ENCODE assay signal across 15 cellular contexts in genomic region chr16:84993926-84994325, GRCh38. TPM values are rescaled to one million over a fixed set of nuclear protein-coding genes. Genes with fewer than 3 reads are reported as not detected.
A peak's percentile ranks its signal among the peaks of the same experiment; 100 is the strongest.
DNase-seq lines count a peak whose midpoint lies in the region; ATAC-seq, FAIRE-seq and TF ChIP-seq lines count a peak whose summit lies in the region.
"Had no signal": no experiment of that assay in that cellular context is flagged by ENCODE, and none has a peak within 500 bp of the region (broad histone marks: within the 10 kb centered on the region; RNA-seq: fewer than 3 reads in every experiment).

No MANE protein-coding gene starts in this region.

- peak overlapping the region; percentile 100 for H3K27ac ChIP-seq in AG04450 (ENCODE audit: low read depth, low read length)
- no peak overlapping the region for H3K27ac ChIP-seq in kidney (ENCODE audit: low read depth in 2 of 2, low read length in 2 of 2)
- peak overlapping the region; percentile 75 for H3K27ac ChIP-seq in skeletal muscle tissue (ENCODE audit: low read depth, low read length)

- DNase-seq in AG04450 (ENCODE audit: low read depth, low spot score), result no peak
- DNase-seq in adipocyte (ENCODE audit: low read depth), result no peak
- DNase-seq in kidney, result peak; percentile 64
- no peak for DNase-seq in GDM1 (lab: John Stamatoyannopoulos, UW)
- no peak for DNase-seq in activated CD8-positive, alpha-beta memory T cell treated with anti-CD3 and anti-CD28 coated beads, Interleukin-2, amount 10 ng/mL, durations not matched to agents 7 days and 5 days
- no peak for DNase-seq in NCI-H1436 treated with DMSO at 0.1 percent for 48 hours (lab: John Stamatoyannopoulos, UW)
- DNase-seq: head of caudate nucleus; NCI-H1930; NK-92 treated with Interleukin-12 subunit alpha and Interleukin-12 subunit beta, amount 100 ng/mL, for 24 hours; T-helper 17 cell; testis had no signal

- H3K9me3 ChIP-seq in AG04450 (ENCODE audit: control insufficient read depth, insufficient read depth, low read length) (no peaks in the 10 kb centered on the region; the same call in 1 of the 2 replicates), adipocyte (ENCODE audit: control insufficient read depth, low read length) (no peaks in the 10 kb centered on the region), kidney (ENCODE audit: control insufficient read depth in 1 of 2, low read length in 2 of 2) (no peaks in the 10 kb centered on the region), skeletal muscle tissue (ENCODE audit: control insufficient read depth in 3 of 3, low read length in 3 of 3) (no peaks in the 10 kb centered on the region)
- H3K9me3 ChIP-seq: testis had no signal

- peaks cover 7% of the 10 kb centered on the region for H3K4me1 Mint-ChIP-seq in activated CD8-positive, alpha-beta memory T cell treated with anti-CD3 and anti-CD28 coated beads, Interleukin-2, amount 10 ng/mL, durations not matched to agents 7 days and 5 days

- no peak for FAIRE-seq in kidney (lab: Jason Lieb, UNC)
- FAIRE-seq: GM18507 had no signal

- H3K9me3 Mint-ChIP-seq in activated CD8-positive, alpha-beta memory T cell treated with anti-CD3 and anti-CD28 coated beads, Interleukin-2, amount 10 ng/mL, durations not matched to agents 7 days and 5 days (ENCODE audit: low read depth), result no peaks in the 10 kb centered on the region

- H3K36me3 ChIP-seq in adipocyte (ENCODE audit: control insufficient read depth, insufficient read depth, low read length, severe bottlenecking) (peaks cover 36% of the 10 kb centered on the region), kidney (ENCODE audit: control insufficient read depth in 1 of 2, insufficient read depth in 2 of 2, low read length in 2 of 2) (peaks cover 10 to 34% of the 10 kb centered on the region in 2 donors), skeletal muscle tissue (ENCODE audit: control insufficient read depth in 3 of 3, insufficient read depth in 3 of 3, low read length in 3 of 3) (peaks cover 27 to 43% (median 41%) of the 10 kb centered on the region in 3 donors)

- H3K4me1 ChIP-seq in adipocyte (ENCODE audit: control insufficient read depth, insufficient read depth, low read length) (peaks cover 37% of the 10 kb centered on the region), kidney (ENCODE audit: control insufficient read depth in 1 of 2, insufficient read depth in 1 of 2, low read depth in 1 of 2, low read length in 2 of 2) (peaks cover 0 to 3% of the 10 kb centered on the region in 2 donors), skeletal muscle tissue (ENCODE audit: control insufficient read depth in 3 of 3, insufficient read depth in 3 of 3, low read length in 3 of 3) (peaks cover 9 to 25% (median 11%) of the 10 kb centered on the region in 3 donors)

- H3K4me3 ChIP-seq in AG04450 (ENCODE audit: low read depth, low read length) (no peak overlapping the region), adipocyte (ENCODE audit: low read length) (peak overlapping the region; percentile 39), kidney (ENCODE audit: low read length in 2 of 2) (no peak overlapping the region), skeletal muscle tissue (ENCODE audit: low read length in 3 of 3) (no peak overlapping the region)
- H3K4me3 ChIP-seq: lung, testis had no signal

- H3K4me3 Mint-ChIP-seq in activated CD8-positive, alpha-beta memory T cell treated with anti-CD3 and anti-CD28 coated beads, Interleukin-2, amount 10 ng/mL, durations not matched to agents 7 days and 5 days, result no peak overlapping the region
- H3K4me3 Mint-ChIP-seq: T-helper 17 cell had no signal

- H3K9ac ChIP-seq in adipocyte (ENCODE audit: low read length) (peak overlapping the region; percentile 85), kidney (ENCODE audit: low read length in 2 of 2) (no peak overlapping the region), skeletal muscle tissue (ENCODE audit: low read depth in 1 of 3, low read length in 3 of 3) (no peak overlapping the region)

- intact Hi-C loops in kidney (cut with DNase I), result no loop called here

- POLR2A ChIA-PET in AG04450 (lab: Yijun Ruan, JAX), result interaction anchor here (1.6 kb wide), 1 partner anchor 17 kb away, joined by 12 read pairs; the partner anchor contains the start of gene ZDHHC7

- no peak overlapping the region for H3K27ac Mint-ChIP-seq in activated CD8-positive, alpha-beta memory T cell treated with anti-CD3 and anti-CD28 coated beads, Interleukin-2, amount 10 ng/mL, durations not matched to agents 7 days and 5 days
- H3K27ac Mint-ChIP-seq: T-helper 17 cell had no signal

- H3K27me3 Mint-ChIP-seq in activated CD8-positive, alpha-beta memory T cell treated with anti-CD3 and anti-CD28 coated beads, Interleukin-2, amount 10 ng/mL, durations not matched to agents 7 days and 5 days, result no peaks in the 10 kb centered on the region
- H3K27me3 Mint-ChIP-seq: T-helper 17 cell had no signal

- no peaks in the 10 kb centered on the region for H3K27me3 ChIP-seq in AG04450 (ENCODE audit: control insufficient read depth, insufficient read depth, low read length)
- no peaks in the 10 kb centered on the region for H3K27me3 ChIP-seq in adipocyte (replicated peaks; ENCODE audit: control insufficient read depth, insufficient read depth, low read length)
- no peaks in the 10 kb centered on the region for H3K27me3 ChIP-seq in skeletal muscle tissue (ENCODE audit: control insufficient read depth in 3 of 3, insufficient read depth in 3 of 3, low read length in 3 of 3)
- H3K27me3 ChIP-seq: testis had no signal

- TF ChIP-seq CTCF in AG04450 (IDR thresholded peaks at IDR 0.05; ENCODE audit: low read depth, low read length) (no peak), kidney (IDR thresholded peaks at IDR 0.05; ENCODE audit: borderline replicate concordance, extremely low read depth, insufficient read depth) (no peak)

- peaks cover 21% of the 10 kb centered on the region for H3K36me3 Mint-ChIP-seq in activated CD8-positive, alpha-beta memory T cell treated with anti-CD3 and anti-CD28 coated beads, Interleukin-2, amount 10 ng/mL, durations not matched to agents 7 days and 5 days

- CTCF ChIA-PET in AG04450 (lab: Charles Lee), result interaction anchor here (1.0 kb wide), 1 partner anchor 42 kb away, joined by 4 read pairs; no protein-coding TSS in a partner anchor
- CTCF ChIA-PET in activated CD8-positive, alpha-beta memory T cell treated with anti-CD3 and anti-CD28 coated beads, Interleukin-2, amount 10 ng/mL, durations not matched to agents 7 days and 5 days (lab: Charles Lee), result interaction anchor here (1.3 kb wide), 1 partner anchor 23 kb away, joined by 4 read pairs; no protein-coding TSS in a partner anchor

- no peak for ATAC-seq in activated CD8-positive, alpha-beta memory T cell treated with anti-CD3 and anti-CD28 coated beads, Interleukin-2, amount 10 ng/mL, durations not matched to agents 7 days and 5 days
- ATAC-seq in HG03342 (IDR thresholded peaks at IDR 0.05; ENCODE audit: unreplicated experiment), result no peak
- ATAC-seq: T-helper 17 cell had no signal

RNA-seq across cellular contexts. Expression of gene ZDHHC7, which starts 17.4 kb away (rescaled TPM):
- polyA plus RNA-seq in AG04450 (2011; rRNA removed) (136 and 150 TPM in 2 replicates), kidney (ENCODE audit: insufficient read depth, low read depth, low replicate concordance) (23.4 TPM)
- 117 and 131 TPM in 2 replicates for polyA minus RNA-seq in AG04450 (2011; rRNA and poly(A)+ RNA removed)
- total RNA-seq in kidney (54.4 TPM), skeletal muscle tissue (19.8 TPM)
- 10 to 100 TPM; 22.3 to 27.1 TPM for total RNA-seq in activated CD8-positive, alpha-beta memory T cell treated with anti-CD3 and anti-CD28 coated beads, Interleukin-2, amount 10 ng/mL, durations not matched to agents 7 days and 5 days

RNA-seq across cellular contexts. Expression of gene KIAA0513, which starts 33.7 kb away (rescaled TPM):
- polyA plus RNA-seq in AG04450 (2011; rRNA removed), result 10.0 and 10.1 TPM in 2 replicates
- 26.9 and 30.0 TPM in 2 replicates for polyA minus RNA-seq in AG04450 (2011; rRNA and poly(A)+ RNA removed)
- total RNA-seq in kidney, result 19.2 TPM
- 2.6 TPM for polyA plus RNA-seq in kidney (ENCODE audit: insufficient read depth, low read depth, low replicate concordance)
- 5.7 TPM for total RNA-seq in skeletal muscle tissue
- total RNA-seq in activated CD8-positive, alpha-beta memory T cell treated with anti-CD3 and anti-CD28 coated beads, Interleukin-2, amount 10 ng/mL, durations not matched to agents 7 days and 5 days, result 1 to 10 TPM; 7.9 to 9.6 TPM

Comparison
In these comparisons a context has a peak if more than half of its experiments do, and no peak if none do; other contexts are left out.
1. H3K27ac ChIP-seq: peak in AG04450 (single experiment) and skeletal muscle tissue (single experiment); none in kidney (0 of 2).